8 cellular contexts compared by ENCODE assay signal in the genomic region with DNA sequence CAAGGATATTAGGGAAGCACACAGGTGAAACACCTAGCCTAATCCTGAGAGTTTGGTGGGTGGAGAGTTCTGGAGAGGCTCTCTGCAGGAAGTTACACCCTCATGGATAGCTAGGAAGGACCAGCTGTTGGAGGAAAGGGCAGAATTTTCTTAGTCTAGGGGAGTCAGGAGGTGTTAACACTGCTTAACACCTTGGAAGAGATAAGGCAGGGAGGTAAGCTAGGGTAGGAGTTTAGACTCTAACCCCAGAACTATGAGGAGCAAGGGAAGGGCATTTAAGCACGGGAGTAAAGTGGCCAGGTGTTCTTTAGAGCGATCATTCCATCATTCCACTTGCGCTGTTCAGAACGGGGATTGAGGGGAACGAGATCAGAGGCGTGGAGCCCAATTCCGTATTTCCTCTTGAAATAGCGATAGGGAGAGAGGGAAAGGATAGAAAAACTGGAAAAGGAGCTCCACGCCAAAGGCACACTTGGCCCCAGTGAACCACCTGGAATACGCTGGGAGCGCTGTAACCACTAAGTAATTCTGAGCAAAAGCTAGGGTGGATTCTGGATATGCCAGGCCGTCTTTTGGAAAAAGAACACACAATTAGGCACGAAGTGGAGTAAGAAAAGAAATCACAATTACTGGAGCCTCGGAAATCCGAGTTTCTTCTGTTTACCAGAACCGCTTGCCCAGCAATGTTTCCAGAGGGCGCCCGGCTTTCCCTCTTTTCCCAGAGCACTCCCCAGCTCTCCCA. TPM values are rescaled to one million over a fixed set of nuclear protein-coding genes. Genes with fewer than 3 reads are reported as not detected.
A peak's percentile ranks its signal among the peaks of the same experiment; 100 is the strongest.
DNase-seq lines count a peak whose midpoint lies in the region; FAIRE-seq and TF ChIP-seq lines count a peak whose summit lies in the region.

No MANE protein-coding gene starts in this region.

- H3K79me1 ChIP-seq in trophoblast cell (ENCODE audit: low read length), result peaks cover 4% of the 10 kb centered on the region

- no peak overlapping the region for H4K91ac ChIP-seq in trophoblast cell (ENCODE audit: low read depth, low read length)

- H3K79me2 ChIP-seq in OCI-LY3 (ENCODE audit: low read length) (peaks cover 35% of the 10 kb centered on the region), endothelial cell of umbilical vein (ENCODE audit: control insufficient read depth, insufficient read depth, low read length) (no peaks in the 10 kb centered on the region), trophoblast cell (ENCODE audit: control insufficient read depth, insufficient read depth, low read length, poor library complexity) (no peaks in the 10 kb centered on the region)

- H3K9me1 ChIP-seq in endothelial cell of umbilical vein (replicated peaks; ENCODE audit: control insufficient read depth, extremely low read depth, insufficient read depth, low read length), result no peaks in the 10 kb centered on the region

- no TSS peak for BruUV-seq in endothelial cell of umbilical vein (replicated peaks; lab: Mats Ljungman, UMichigan)

- H3K4me3 ChIP-seq in OCI-LY3 (ENCODE audit: low read length), result peak overlapping the region; percentile 76
- H3K4me3 ChIP-seq in endothelial cell of umbilical vein (replicated peaks in 1 of 3; ENCODE audit: insufficient read depth in 1 of 3, low read depth in 1 of 3, low read length in 3 of 3), result peak overlapping the region; percentile 69 to 87 (median 85)
- no peak overlapping the region for H3K4me3 ChIP-seq in trophoblast cell (ENCODE audit: low read depth, low read length)

- H3K4me2 ChIP-seq in OCI-LY3 (ENCODE audit: low read length) (peak overlapping the region; percentile 78), endothelial cell of umbilical vein (ENCODE audit: insufficient read depth, low read length) (peak overlapping the region; percentile 87), trophoblast cell (ENCODE audit: low read length) (peak overlapping the region; percentile 71)

- DNase-seq in DMS53 treated with DMSO at 0.1 percent for 48 hours (lab: John Stamatoyannopoulos, UW; ENCODE audit: unreplicated experiment) (peak; percentile 33), endothelial cell of umbilical vein (ENCODE audit: low read depth, low spot score) (no peak), trophoblast cell (peak in 1 of 2 donors; percentile 29), NOMO-1 treated with dmso at 0.1 percent for 144 hours (lab: John Stamatoyannopoulos, UW; ENCODE audit: unreplicated experiment) (no peak), SK-N-DZ (ENCODE audit: low spot score) (no peak), NCI-H446 (lab: John Stamatoyannopoulos, UW) (no peak)
- no peak for DNase-seq in central memory CD4-positive, alpha-beta T cell

- intact Hi-C loops in endothelial cell of umbilical vein (cut with micrococcal nuclease), result loop anchor here (1.0 to 5.0 kb wide), 2 partner anchors 141 to 656 kb away; a partner anchor contains a TSS

- H3K9me3 ChIP-seq in OCI-LY3 (ENCODE audit: insufficient read depth, low read length), result no peaks in the 10 kb centered on the region
- H3K9me3 ChIP-seq in endothelial cell of umbilical vein (replicated peaks; ENCODE audit: control insufficient read depth, insufficient read depth, low read length), result no peaks in the 10 kb centered on the region
- H3K9me3 ChIP-seq in trophoblast cell (ENCODE audit: insufficient read depth, low read depth, low read length), result no peaks in the 10 kb centered on the region

- H3K27me3 ChIP-seq in OCI-LY3 (ENCODE audit: low read depth, low read length) (peaks cover 42% of the 10 kb centered on the region), endothelial cell of umbilical vein (ENCODE audit: control insufficient read depth in 2 of 2, insufficient read depth in 2 of 2, low read length in 2 of 2) (peaks cover 10 to 14% of the 10 kb centered on the region in 2 experiments), trophoblast cell (ENCODE audit: insufficient read depth, low read length) (no peaks in the 10 kb centered on the region)

- no peak overlapping the region for H3K23ac ChIP-seq in trophoblast cell (ENCODE audit: low read length)

- no peak overlapping the region for H4K8ac ChIP-seq in trophoblast cell (ENCODE audit: low read depth, low read length)

- H4K20me1 ChIP-seq in OCI-LY3 (ENCODE audit: insufficient read depth, low read length) (peaks cover 27% of the 10 kb centered on the region), endothelial cell of umbilical vein (replicated peaks; ENCODE audit: control insufficient read depth, extremely low read depth, insufficient read depth, low read length) (no peaks in the 10 kb centered on the region)

- CTCF ChIA-PET in endothelial cell of umbilical vein (lab: Charles Lee), result interaction anchor here (0.7 to 0.9 kb wide), 2 partner anchors 9 to 30 kb away, joined by 4 to 6 read pairs; no protein-coding TSS in a partner anchor

- POLR2A ChIA-PET in endothelial cell of umbilical vein (lab: Charles Lee), result no interaction called here

- dilution Hi-C loops in endothelial cell of umbilical vein (cut with MboI; ENCODE audit: extremely low pct_ligation_motif_present, low sequenced_read_pairs), result no loop called here

- H2AK5ac ChIP-seq in trophoblast cell (ENCODE audit: low read length), result no peak overlapping the region

- no peak overlapping the region for H2BK5ac ChIP-seq in trophoblast cell (ENCODE audit: low read depth, low read length, poor library complexity)

- H2BK12ac ChIP-seq in trophoblast cell (ENCODE audit: low read length), result no peak overlapping the region

- no peak overlapping the region for H4K12ac ChIP-seq in trophoblast cell (ENCODE audit: low read depth, low read length)

- peaks cover 29% of the 10 kb centered on the region for H3K4me1 ChIP-seq in OCI-LY3 (ENCODE audit: low read length)
- peaks cover 16% of the 10 kb centered on the region for H3K4me1 ChIP-seq in endothelial cell of umbilical vein (ENCODE audit: control insufficient read depth, extremely low read depth, insufficient read depth, low read length)
- peaks cover 8 to 10% of the 10 kb centered on the region in 2 experiments for H3K4me1 ChIP-seq in trophoblast cell (ENCODE audit: control insufficient read depth in 1 of 2, insufficient read depth in 2 of 2, low read length in 2 of 2)

- no peak for TF ChIP-seq CTCF in OCI-LY3 (IDR thresholded peaks at IDR 0.05; ENCODE audit: low read depth, low read length)
- TF ChIP-seq CTCF in endothelial cell of umbilical vein (IDR thresholded peaks at IDR 0.05; ENCODE audit: extremely low read depth in 1 of 2, insufficient read depth in 1 of 2, low read depth in 1 of 2, low read length in 2 of 2), result no peak

- no peak overlapping the region for H2BK120ac ChIP-seq in trophoblast cell (ENCODE audit: insufficient read depth, low read length, poor library complexity)

- no peak overlapping the region for H3K18ac ChIP-seq in trophoblast cell (ENCODE audit: low read length)

- no peak overlapping the region for H3K4ac ChIP-seq in trophoblast cell (ENCODE audit: low read depth, low read length)

- H3K36me3 ChIP-seq in OCI-LY3 (replicated peaks; ENCODE audit: low read depth, low read length) (peaks cover 20% of the 10 kb centered on the region), endothelial cell of umbilical vein (ENCODE audit: control insufficient read depth in 2 of 2, extremely low read depth in 1 of 2, insufficient read depth in 2 of 2, low read length in 2 of 2) (no peaks in the 10 kb centered on the region), trophoblast cell (ENCODE audit: control insufficient read depth in 1 of 2, insufficient read depth in 2 of 2, low read length in 2 of 2) (no peaks in the 10 kb centered on the region)

- FAIRE-seq in endothelial cell of umbilical vein (lab: Jason Lieb, UNC), result peak; percentile 58

- no peak overlapping the region for H2AFZ ChIP-seq in OCI-LY3 (ENCODE audit: low read depth, low read length)
- peak overlapping the region; percentile 71 for H2AFZ ChIP-seq in endothelial cell of umbilical vein (ENCODE audit: low read depth, low read length)
- peak overlapping the region; percentile 43 for H2AFZ ChIP-seq in trophoblast cell (ENCODE audit: insufficient read depth, low read length, poor library complexity)

- H3K9ac ChIP-seq in OCI-LY3 (ENCODE audit: low read length) (peak overlapping the region; percentile 57; the same call in 1 of the 2 replicates), endothelial cell of umbilical vein (replicated peaks; ENCODE audit: extremely low read depth, insufficient read depth, low read length) (no peak overlapping the region), trophoblast cell (ENCODE audit: low read length) (no peak overlapping the region)

- no peak for TF ChIP-seq POLR2A in endothelial cell of umbilical vein (IDR thresholded peaks at IDR 0.05; ENCODE audit: low read depth, low read length)

- H3K27ac ChIP-seq in OCI-LY3 (ENCODE audit: low read length), result no peak overlapping the region
- H3K27ac ChIP-seq in endothelial cell of umbilical vein (ENCODE audit: insufficient read depth, low read depth, low read length), result no peak overlapping the region
- H3K27ac ChIP-seq in trophoblast cell (ENCODE audit: low read depth, low read length), result no peak overlapping the region

- no peak overlapping the region for H3K14ac ChIP-seq in trophoblast cell (ENCODE audit: low read length)

- WGBS in trophoblast cell (ENCODE audit: extremely low coverage, insufficient coverage, insufficient read length), result no CpG with 5 or more reads among the region's 18 CpGs

TF ChIP-seq in endothelial cell of umbilical vein, 7 proteins besides CTCF, POLR2A, EP300 and RAD21:
- TF ChIP-seq POLR2AphosphoS5 (IDR thresholded peaks at IDR 0.05; ENCODE audit: insufficient read depth, low read depth, low read length) (no peak), MYC (IDR thresholded peaks at IDR 0.05; ENCODE audit: low read depth, low read length) (no peak)
TF ChIP-seq in endothelial cell of umbilical vein: peak in this region for 0.

RNA-seq across cellular contexts. Expression of a gene that starts 1.5 kb away (rescaled TPM):
- 11.9 and 12.1 TPM in 2 replicates for total RNA-seq in endothelial cell of umbilical vein
- 7.8 and 9.0 TPM in 2 replicates for polyA plus RNA-seq in endothelial cell of umbilical vein
- polyA plus RNA-seq in endothelial cell of umbilical vein (2011; cell fraction: cytosol; rRNA removed), result 7.0 and 7.6 TPM in 2 replicates
- polyA plus RNA-seq in endothelial cell of umbilical vein (2011; cell fraction: nucleus; rRNA removed), result 6.1 and 8.0 TPM in 2 replicates
- 9.2 and 11.2 TPM in 2 replicates for polyA plus RNA-seq in endothelial cell of umbilical vein (2012)
- 9.5 and 12.5 TPM in 2 replicates for polyA minus RNA-seq in endothelial cell of umbilical vein
- polyA minus RNA-seq in endothelial cell of umbilical vein (2011; cell fraction: cytosol; rRNA and poly(A)+ RNA removed), result not detected
- 13.9 and 20.0 TPM in 2 replicates for polyA minus RNA-seq in endothelial cell of umbilical vein (2011; cell fraction: nucleus; rRNA and poly(A)+ RNA removed)
- 7.9 and 8.0 TPM in 2 replicates for polyA plus RNA-seq in trophoblast cell (2013)
- polyA plus RNA-seq in SK-N-DZ (2014; cell fraction: cytosol; rRNA removed), result 1.2 and 2.2 TPM in 2 replicates
- polyA plus RNA-seq in SK-N-DZ (2014; cell fraction: nucleus; rRNA removed), result 2.3 and 4.5 TPM in 2 replicates
